In the genomic region with DNA sequence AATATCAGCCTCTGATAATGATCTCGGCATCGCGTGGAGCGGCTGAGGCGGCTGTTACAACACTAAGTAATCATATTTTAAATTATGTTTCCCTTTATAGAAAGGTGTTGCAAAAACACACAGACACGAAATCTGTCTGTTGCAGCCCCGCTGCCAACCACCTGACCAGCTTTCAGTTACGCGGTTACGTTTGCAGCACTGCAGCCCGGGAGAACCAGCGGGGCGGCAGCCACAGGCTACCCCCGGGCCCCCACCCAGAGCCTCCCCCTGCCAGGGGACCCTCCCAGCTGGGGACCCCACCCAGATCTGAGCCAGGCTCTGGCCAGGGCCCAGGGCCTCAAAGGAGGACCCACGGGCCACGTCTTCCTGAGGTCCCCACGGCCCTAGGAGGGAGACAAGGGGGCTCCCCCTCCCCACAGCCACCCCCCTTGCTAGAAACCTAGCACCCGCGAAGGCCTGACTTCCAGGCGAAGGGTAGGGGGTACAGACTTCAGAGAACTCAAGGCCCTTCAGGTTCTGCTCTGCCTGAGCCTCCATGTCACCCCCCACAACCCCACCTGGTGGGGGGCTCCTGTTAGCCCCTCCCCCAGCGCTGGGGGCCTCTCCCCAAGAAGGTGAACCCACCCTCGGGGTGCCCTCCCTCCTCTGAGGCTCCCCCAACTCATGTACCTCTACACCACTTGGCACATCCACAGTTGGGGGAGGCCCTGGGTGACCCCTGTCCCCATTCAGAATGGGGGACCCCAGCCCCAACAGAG, we compare ENCODE assay signal across 8 cellular contexts.
DNase-seq lines count a peak whose midpoint lies in the region; ATAC-seq lines count a peak whose summit lies in the region.
"Had no signal": no experiment of that assay in that cellular context is flagged by ENCODE, and none has a peak within 500 bp of the region (broad histone marks: within the 10 kb centered on the region; RNA-seq: fewer than 3 reads in every experiment).

No MANE protein-coding gene starts in this region.

- no peaks in the 10 kb centered on the region for H3K36me3 ChIP-seq in rectal smooth muscle tissue (ENCODE audit: control insufficient read depth, insufficient read depth, low read length)

- no peak overlapping the region for H3K4me3 ChIP-seq in rectal smooth muscle tissue (ENCODE audit: low read length)

- DNase-seq in GM19240 (ENCODE audit: insufficient read length, low spot score) = peak; percentile 9
- DNase-seq in NCI-H526 treated with DMSO at 0.1 percent for 48 hours (lab: John Stamatoyannopoulos, UW) = peak; percentile 61
- peak; percentile 15 for DNase-seq in epidermal melanocyte (ENCODE audit: insufficient read length, low spot score)
- DNase-seq in SW 1271 (lab: John Stamatoyannopoulos, UW) = no peak
- DNase-seq: NCI-H774 had no signal

- peak overlapping the region; percentile 94 for H3K27ac ChIP-seq in rectal smooth muscle tissue (ENCODE audit: low read depth, low read length)

- ATAC-seq in HG02798 (IDR thresholded peaks at IDR 0.05; ENCODE audit: poor library complexity, unreplicated experiment) (no peak), GM19395 (IDR thresholded peaks at IDR 0.05; ENCODE audit: unreplicated experiment) (no peak)

- no peak overlapping the region for H3K9ac ChIP-seq in rectal smooth muscle tissue (ENCODE audit: low read length)

- H3K4me1 ChIP-seq in rectal smooth muscle tissue (ENCODE audit: control insufficient read depth, insufficient read depth, low read length) = peaks cover 68% of the 10 kb centered on the region

- H3K27me3 ChIP-seq in rectal smooth muscle tissue (ENCODE audit: control insufficient read depth, insufficient read depth, low read length) = no peaks in the 10 kb centered on the region

Comparison
In these comparisons a context has a peak if more than half of its experiments do, and no peak if none do; other contexts are left out.
1. DNase-seq: peak in GM19240 (single experiment), NCI-H526 treated with DMSO at 0.1 percent for 48 hours (single experiment) and epidermal melanocyte (single experiment); none in SW 1271 (0 of 2).